ENCODE assay signal across 2 cellular contexts in the genomic region with DNA sequence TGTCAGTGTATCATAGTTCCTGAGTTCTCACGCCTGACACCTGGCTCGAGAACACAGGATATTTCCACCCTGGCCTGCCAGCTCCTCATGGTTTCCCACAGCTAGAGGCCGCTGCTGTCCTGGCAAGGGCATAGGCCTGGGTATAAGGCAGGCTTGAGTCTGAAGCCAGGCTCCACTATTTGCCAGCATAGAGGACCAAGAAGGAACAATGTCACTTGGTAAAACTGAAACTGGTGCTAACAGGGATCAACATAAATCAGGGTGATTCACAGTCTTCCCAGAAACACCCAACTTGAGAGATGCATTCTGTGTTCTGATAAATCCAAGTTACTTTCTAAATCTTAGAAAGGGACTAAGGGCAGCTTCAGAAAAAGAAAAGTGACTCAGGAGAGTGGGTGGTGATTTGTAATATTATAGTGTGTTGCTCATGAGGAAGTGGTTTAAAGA.
A peak's percentile ranks its signal among the peaks of the same experiment; 100 is the strongest.
TF ChIP-seq lines count a peak whose summit lies in the region.

No MANE protein-coding gene starts in this region.

TF ChIP-seq in A549, 52 proteins besides CTCF, POLR2A, EP300 and RAD21 (continued from another document):
- TF ChIP-seq MAX (IDR thresholded peaks at IDR 0.05), result peak; percentile 51

TF ChIP-seq in Ishikawa, 13 proteins besides CTCF, POLR2A, EP300 and RAD21 (continued from another document):
- no peak for TF ChIP-seq CREB1 (IDR thresholded peaks at IDR 0.05; ENCODE audit: low read depth)
TF ChIP-seq in Ishikawa: peak in this region for 1.
